1 cellular context compared by ENCODE assay signal in genomic region chr5:88690619-88691560, GRCh38.
TF ChIP-seq lines count a peak whose summit lies in the region.

No MANE protein-coding gene starts in this region.

TF ChIP-seq in GM12878, 131 proteins besides CTCF, POLR2A, EP300 and RAD21 (continued from another document):
- TF ChIP-seq MLLT1 (IDR thresholded peaks at IDR 0.05) (0 out of 2 replicates have a peak, but pooled peaks have one; percentile 24), BCL11A (IDR thresholded peaks at IDR 0.05; ENCODE audit: low read depth, low read length) (no peak), WRNIP1 (IDR thresholded peaks at IDR 0.05; ENCODE audit: borderline replicate concordance, low read depth, low read length) (0 out of 2 replicates have a peak, but pooled peaks have one; percentile 52), BHLHE40 (IDR thresholded peaks at IDR 0.05; ENCODE audit: borderline replicate concordance in 1 of 2, low read depth in 2 of 2, low read length in 1 of 2) (0 out of 4 replicates have a peak, but pooled peaks have one; percentile 6 to 31), SMC3 (IDR thresholded peaks at IDR 0.05; ENCODE audit: borderline replicate concordance, low read length) (peak; percentile 85), RB1 (IDR thresholded peaks at IDR 0.05; ENCODE audit: borderline replicate concordance) (peak; percentile 73; the same call in 1 of the 2 replicates), EZH2 (IDR thresholded peaks at IDR 0.05; ENCODE audit: borderline replicate concordance, control insufficient read depth, low read depth, low read length) (peak; percentile 95; the same call in 1 of the 2 replicates), ATF3 (IDR thresholded peaks at IDR 0.05; ENCODE audit: borderline replicate concordance, extremely low read depth, low read depth, low read length) (peak; percentile 18; the same call in 1 of the 2 replicates), BMI1 (IDR thresholded peaks at IDR 0.05; ENCODE audit: borderline replicate concordance) (no peak; the same call in 1 of the 2 replicates)
